1 cellular context compared by ENCODE assay signal in the genomic region with DNA sequence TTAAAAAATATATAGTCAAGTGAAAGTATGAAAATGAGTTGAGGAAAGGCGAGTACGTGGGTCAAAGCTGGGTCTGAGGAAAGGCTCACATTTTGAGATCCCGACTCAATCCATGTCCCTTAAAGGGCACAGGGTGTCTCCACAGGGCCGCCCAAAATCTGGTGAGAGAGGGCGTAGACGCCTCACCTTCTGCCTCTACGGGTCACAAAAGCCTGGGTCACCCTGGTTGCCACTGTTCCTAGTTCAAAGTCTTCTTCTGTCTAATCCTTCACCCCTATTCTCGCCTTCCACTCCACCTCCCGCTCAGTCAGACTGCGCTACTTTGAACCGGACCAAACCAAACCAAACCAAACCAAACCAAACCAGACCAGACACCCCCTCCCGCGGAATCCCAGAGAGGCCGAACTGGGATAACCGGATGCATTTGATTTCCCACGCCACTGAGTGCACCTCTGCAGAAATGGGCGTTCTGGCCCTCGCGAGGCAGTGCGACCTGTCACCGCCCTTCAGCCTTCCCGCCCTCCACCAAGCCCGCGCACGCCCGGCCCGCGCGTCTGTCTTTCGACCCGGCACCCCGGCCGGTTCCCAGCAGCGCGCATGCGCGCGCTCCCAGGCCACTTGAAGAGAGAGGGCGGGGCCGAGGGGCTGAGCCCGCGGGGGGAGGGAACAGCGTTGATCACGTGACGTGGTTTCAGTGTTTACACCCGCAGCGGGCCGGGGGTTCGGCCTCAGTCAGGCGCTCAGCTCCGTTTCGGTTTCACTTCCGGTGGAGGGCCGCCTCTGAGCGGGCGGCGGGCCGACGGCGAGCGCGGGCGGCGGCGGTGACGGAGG.
TF ChIP-seq lines count a peak whose summit lies in the region.

A gene (plus strand): TSS at position 728 of the 831 bp plus-strand sequence. CDS start 261 bp downstream, outside the sequence.

TF ChIP-seq in HEK293, 187 proteins besides CTCF, POLR2A, EP300 and RAD21 (continued from another document and continues in another):
- TF ChIP-seq, protein P1, sequence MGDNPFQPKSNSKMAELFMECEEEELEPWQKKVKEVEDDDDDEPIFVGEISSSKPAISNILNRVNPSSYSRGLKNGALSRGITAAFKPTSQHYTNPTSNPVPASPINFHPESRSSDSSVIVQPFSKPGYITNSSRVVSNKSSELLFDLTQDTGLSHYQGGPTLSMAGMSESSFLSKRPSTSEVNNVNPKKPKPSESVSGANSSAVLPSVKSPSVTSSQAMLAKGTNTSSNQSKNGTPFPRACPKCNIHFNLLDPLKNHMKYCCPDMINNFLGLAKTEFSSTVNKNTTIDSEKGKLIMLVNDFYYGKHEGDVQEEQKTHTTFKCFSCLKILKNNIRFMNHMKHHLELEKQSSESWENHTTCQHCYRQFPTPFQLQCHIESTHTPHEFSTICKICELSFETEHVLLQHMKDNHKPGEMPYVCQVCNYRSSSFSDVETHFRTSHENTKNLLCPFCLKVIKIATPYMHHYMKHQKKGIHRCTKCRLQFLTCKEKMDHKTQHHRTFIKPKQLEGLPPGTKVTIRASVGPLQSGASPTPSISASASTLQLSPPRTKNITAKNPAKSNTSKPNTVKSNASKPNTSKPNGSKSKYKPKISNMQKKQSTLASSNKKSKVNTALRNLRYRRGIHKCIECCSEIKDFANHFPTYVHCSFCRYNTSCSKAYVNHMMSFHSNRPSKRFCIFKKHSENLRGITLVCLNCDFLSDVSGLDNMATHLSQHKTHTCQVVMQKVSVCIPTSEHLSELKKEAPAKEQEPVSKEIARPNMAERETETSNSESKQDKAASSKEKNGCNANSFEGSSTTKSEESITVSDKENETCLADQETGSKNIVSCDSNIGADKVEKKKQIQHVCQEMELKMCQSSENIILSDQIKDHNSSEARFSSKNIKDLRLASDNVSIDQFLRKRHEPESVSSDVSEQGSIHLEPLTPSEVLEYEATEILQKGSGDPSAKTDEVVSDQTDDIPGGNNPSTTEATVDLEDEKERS (tag by site-specific recombination; IDR thresholded peaks at IDR 0.05), result no peak
- TF ChIP-seq ZBTB8A (tag by site-specific recombination; IDR thresholded peaks at IDR 0.05) (peak; percentile 99), FEZF1 (tag by site-specific recombination; IDR thresholded peaks at IDR 0.05) (no peak), GLIS1 (tag by site-specific recombination; IDR thresholded peaks at IDR 0.05) (peak; percentile 41), ZNF677 (tag by site-specific recombination; IDR thresholded peaks at IDR 0.05) (no peak), ZNF133 (tag by site-specific recombination; IDR thresholded peaks at IDR 0.05) (no peak), ZNF211 (tag by site-specific recombination; IDR thresholded peaks at IDR 0.05; ENCODE audit: low read depth) (no peak), ZNF366 (tag by site-specific recombination; conservative IDR thresholded peaks at IDR 0.05) (no peak; the same call in 1 of the 2 replicates), ZNF37A (tag by site-specific recombination; IDR thresholded peaks at IDR 0.05) (no peak), BCL11A (tag by site-specific recombination; IDR thresholded peaks at IDR 0.05; ENCODE audit: low read depth) (no peak), ZNF596 (tag by site-specific recombination; IDR thresholded peaks at IDR 0.05) (no peak), ZNF223 (tag by site-specific recombination; IDR thresholded peaks at IDR 0.05) (0 out of 2 replicates have a peak, but pooled peaks have one; percentile 18), ZNF248 (tag by site-specific recombination; IDR thresholded peaks at IDR 0.05) (no peak), ZFP41 (tag by site-specific recombination; IDR thresholded peaks at IDR 0.05; ENCODE audit: borderline replicate concordance) (no peak), GLI2 (tag by site-specific recombination; IDR thresholded peaks at IDR 0.05; ENCODE audit: borderline replicate concordance, low read depth) (no peak), ZNF530 (tag by site-specific recombination; IDR thresholded peaks at IDR 0.05; ENCODE audit: low read depth) (no peak), ZBTB20 (tag by site-specific recombination; IDR thresholded peaks at IDR 0.05) (no peak), ZNF624 (tag by site-specific recombination; IDR thresholded peaks at IDR 0.05) (no peak), ZSCAN30 (tag by site-specific recombination; IDR thresholded peaks at IDR 0.05) (no peak), ZNF610 (tag by site-specific recombination; IDR thresholded peaks at IDR 0.05; ENCODE audit: borderline replicate concordance) (no peak), ZNF548 (tag by site-specific recombination; IDR thresholded peaks at IDR 0.05) (no peak), ZNF274 (IDR thresholded peaks at IDR 0.05; ENCODE audit: low read length) (no peak), ZNF274 (tag by site-specific recombination; IDR thresholded peaks at IDR 0.05; ENCODE audit: borderline replicate concordance) (no peak), ZNF311 (tag by site-specific recombination; IDR thresholded peaks at IDR 0.05; ENCODE audit: borderline replicate concordance) (no peak), ZNF658 (tag by site-specific recombination; IDR thresholded peaks at IDR 0.05) (no peak), YY1 (tag by site-specific recombination; IDR thresholded peaks at IDR 0.05) (no peak), ZNF132 (tag by site-specific recombination; IDR thresholded peaks at IDR 0.05; ENCODE audit: borderline replicate concordance) (no peak), ZNF830 (tag by site-specific recombination; IDR thresholded peaks at IDR 0.05; ENCODE audit: low read depth) (no peak), SP3 (tag by site-specific recombination; IDR thresholded peaks at IDR 0.05) (peak; percentile 60), KLF8 (tag by site-specific recombination; IDR thresholded peaks at IDR 0.05) (peak; percentile 40; the same call in 1 of the 2 replicates), ZNF785 (tag by site-specific recombination; IDR thresholded peaks at IDR 0.05) (no peak), KLF16 (tag by site-specific recombination; IDR thresholded peaks at IDR 0.05) (no peak), ZNF76 (tag by site-specific recombination; IDR thresholded peaks at IDR 0.05; ENCODE audit: borderline replicate concordance, low read depth) (no peak), ZNF747 (tag by site-specific recombination; IDR thresholded peaks at IDR 0.05) (no peak), ZBTB48 (tag by site-specific recombination; IDR thresholded peaks at IDR 0.05) (no peak), ZNF560 (tag by site-specific recombination; IDR thresholded peaks at IDR 0.05; ENCODE audit: borderline replicate concordance) (no peak), ZNF707 (tag by site-specific recombination; IDR thresholded peaks at IDR 0.05) (no peak), ZBTB7A (tag by site-specific recombination; IDR thresholded peaks at IDR 0.05; ENCODE audit: low read depth) (no peak), ZNF544 (tag by site-specific recombination; IDR thresholded peaks at IDR 0.05) (no peak), ZNF24 (tag by site-specific recombination; IDR thresholded peaks at IDR 0.05) (no peak)
- TF ChIP-seq, protein P2, sequence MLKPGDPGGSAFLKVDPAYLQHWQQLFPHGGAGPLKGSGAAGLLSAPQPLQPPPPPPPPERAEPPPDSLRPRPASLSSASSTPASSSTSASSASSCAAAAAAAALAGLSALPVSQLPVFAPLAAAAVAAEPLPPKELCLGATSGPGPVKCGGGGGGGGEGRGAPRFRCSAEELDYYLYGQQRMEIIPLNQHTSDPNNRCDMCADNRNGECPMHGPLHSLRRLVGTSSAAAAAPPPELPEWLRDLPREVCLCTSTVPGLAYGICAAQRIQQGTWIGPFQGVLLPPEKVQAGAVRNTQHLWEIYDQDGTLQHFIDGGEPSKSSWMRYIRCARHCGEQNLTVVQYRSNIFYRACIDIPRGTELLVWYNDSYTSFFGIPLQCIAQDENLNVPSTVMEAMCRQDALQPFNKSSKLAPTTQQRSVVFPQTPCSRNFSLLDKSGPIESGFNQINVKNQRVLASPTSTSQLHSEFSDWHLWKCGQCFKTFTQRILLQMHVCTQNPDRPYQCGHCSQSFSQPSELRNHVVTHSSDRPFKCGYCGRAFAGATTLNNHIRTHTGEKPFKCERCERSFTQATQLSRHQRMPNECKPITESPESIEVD (tag by site-specific recombination; IDR thresholded peaks at IDR 0.05), result no peak
- TF ChIP-seq, protein P3, sequence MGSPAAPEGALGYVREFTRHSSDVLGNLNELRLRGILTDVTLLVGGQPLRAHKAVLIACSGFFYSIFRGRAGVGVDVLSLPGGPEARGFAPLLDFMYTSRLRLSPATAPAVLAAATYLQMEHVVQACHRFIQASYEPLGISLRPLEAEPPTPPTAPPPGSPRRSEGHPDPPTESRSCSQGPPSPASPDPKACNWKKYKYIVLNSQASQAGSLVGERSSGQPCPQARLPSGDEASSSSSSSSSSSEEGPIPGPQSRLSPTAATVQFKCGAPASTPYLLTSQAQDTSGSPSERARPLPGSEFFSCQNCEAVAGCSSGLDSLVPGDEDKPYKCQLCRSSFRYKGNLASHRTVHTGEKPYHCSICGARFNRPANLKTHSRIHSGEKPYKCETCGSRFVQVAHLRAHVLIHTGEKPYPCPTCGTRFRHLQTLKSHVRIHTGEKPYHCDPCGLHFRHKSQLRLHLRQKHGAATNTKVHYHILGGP (tag by site-specific recombination; IDR thresholded peaks at IDR 0.05), result no peak
- TF ChIP-seq, protein P4, sequence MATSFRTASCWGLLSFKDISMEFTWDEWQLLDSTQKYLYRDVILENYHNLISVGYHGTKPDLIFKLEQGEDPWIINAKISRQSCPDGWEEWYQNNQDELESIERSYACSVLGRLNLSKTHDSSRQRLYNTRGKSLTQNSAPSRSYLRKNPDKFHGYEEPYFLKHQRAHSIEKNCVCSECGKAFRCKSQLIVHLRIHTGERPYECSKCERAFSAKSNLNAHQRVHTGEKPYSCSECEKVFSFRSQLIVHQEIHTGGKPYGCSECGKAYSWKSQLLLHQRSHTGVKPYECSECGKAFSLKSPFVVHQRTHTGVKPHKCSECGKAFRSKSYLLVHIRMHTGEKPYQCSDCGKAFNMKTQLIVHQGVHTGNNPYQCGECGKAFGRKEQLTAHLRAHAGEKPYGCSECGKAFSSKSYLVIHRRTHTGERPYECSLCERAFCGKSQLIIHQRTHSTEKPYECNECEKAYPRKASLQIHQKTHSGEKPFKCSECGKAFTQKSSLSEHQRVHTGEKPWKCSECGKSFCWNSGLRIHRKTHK (tag by site-specific recombination; IDR thresholded peaks at IDR 0.05), result no peak
- TF ChIP-seq, protein P5, sequence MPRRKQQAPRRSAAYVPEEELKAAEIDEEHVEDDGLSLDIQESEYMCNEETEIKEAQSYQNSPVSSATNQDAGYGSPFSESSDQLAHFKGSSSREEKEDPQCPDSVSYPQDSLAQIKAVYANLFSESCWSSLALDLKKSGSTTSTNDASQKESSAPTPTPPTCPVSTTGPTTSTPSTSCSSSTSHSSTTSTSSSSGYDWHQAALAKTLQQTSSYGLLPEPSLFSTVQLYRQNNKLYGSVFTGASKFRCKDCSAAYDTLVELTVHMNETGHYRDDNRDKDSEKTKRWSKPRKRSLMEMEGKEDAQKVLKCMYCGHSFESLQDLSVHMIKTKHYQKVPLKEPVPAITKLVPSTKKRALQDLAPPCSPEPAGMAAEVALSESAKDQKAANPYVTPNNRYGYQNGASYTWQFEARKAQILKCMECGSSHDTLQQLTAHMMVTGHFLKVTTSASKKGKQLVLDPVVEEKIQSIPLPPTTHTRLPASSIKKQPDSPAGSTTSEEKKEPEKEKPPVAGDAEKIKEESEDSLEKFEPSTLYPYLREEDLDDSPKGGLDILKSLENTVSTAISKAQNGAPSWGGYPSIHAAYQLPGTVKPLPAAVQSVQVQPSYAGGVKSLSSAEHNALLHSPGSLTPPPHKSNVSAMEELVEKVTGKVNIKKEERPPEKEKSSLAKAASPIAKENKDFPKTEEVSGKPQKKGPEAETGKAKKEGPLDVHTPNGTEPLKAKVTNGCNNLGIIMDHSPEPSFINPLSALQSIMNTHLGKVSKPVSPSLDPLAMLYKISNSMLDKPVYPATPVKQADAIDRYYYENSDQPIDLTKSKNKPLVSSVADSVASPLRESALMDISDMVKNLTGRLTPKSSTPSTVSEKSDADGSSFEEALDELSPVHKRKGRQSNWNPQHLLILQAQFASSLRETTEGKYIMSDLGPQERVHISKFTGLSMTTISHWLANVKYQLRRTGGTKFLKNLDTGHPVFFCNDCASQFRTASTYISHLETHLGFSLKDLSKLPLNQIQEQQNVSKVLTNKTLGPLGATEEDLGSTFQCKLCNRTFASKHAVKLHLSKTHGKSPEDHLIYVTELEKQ (tag by site-specific recombination; IDR thresholded peaks at IDR 0.05; ENCODE audit: borderline replicate concordance), result no peak
- TF ChIP-seq, protein P6, sequence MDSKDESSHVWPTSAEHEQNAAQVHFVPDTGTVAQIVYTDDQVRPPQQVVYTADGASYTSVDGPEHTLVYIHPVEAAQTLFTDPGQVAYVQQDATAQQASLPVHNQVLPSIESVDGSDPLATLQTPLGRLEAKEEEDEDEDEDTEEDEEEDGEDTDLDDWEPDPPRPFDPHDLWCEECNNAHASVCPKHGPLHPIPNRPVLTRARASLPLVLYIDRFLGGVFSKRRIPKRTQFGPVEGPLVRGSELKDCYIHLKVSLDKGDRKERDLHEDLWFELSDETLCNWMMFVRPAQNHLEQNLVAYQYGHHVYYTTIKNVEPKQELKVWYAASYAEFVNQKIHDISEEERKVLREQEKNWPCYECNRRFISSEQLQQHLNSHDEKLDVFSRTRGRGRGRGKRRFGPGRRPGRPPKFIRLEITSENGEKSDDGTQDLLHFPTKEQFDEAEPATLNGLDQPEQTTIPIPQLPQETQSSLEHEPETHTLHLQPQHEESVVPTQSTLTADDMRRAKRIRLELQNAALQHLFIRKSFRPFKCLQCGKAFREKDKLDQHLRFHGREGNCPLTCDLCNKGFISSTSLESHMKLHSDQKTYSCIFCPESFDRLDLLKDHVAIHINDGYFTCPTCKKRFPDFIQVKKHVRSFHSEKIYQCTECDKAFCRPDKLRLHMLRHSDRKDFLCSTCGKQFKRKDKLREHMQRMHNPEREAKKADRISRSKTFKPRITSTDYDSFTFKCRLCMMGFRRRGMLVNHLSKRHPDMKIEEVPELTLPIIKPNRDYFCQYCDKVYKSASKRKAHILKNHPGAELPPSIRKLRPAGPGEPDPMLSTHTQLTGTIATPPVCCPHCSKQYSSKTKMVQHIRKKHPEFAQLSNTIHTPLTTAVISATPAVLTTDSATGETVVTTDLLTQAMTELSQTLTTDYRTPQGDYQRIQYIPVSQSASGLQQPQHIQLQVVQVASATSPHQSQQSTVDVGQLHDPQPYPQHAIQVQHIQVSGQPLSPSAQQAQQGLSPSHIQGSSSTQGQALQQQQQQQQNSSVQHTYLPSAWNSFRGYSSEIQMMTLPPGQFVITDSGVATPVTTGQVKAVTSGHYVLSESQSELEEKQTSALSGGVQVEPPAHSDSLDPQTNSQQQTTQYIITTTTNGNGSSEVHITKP (tag by site-specific recombination; IDR thresholded peaks at IDR 0.05), result peak; percentile 95
- TF ChIP-seq, protein P7, sequence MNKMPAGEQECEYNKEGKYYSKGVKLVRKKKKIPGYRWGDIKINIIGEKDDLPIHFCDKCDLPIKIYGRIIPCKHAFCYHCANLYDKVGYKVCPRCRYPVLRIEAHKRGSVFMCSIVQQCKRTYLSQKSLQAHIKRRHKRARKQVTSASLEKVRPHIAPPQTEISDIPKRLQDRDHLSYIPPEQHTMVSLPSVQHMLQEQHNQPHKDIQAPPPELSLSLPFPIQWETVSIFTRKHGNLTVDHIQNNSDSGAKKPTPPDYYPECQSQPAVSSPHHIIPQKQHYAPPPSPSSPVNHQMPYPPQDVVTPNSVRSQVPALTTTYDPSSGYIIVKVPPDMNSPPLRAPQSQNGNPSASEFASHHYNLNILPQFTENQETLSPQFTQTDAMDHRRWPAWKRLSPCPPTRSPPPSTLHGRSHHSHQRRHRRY (tag by site-specific recombination; IDR thresholded peaks at IDR 0.05), result no peak
